13 cellular contexts compared by ENCODE assay signal in the genomic region with DNA sequence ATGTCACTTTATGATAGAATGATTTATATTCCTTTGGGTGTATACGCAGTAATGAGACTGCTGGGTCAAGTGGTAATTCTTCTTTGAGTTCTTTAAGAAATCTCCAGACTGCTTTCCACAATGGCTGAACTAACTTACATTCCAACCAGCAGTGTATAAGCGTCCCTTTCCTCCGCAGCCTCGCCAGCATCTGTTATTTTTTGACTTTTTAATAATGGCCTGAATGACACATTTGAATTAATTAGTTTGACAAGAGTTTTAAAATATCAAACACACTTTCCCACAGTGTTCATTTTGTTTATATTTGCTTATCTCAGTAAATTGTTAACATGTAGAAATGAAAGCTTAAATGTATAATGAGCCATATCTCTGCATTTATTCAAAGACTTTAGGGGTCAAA.
"Had no signal": no experiment of that assay in that cellular context is flagged by ENCODE, and none has a peak within 500 bp of the region (broad histone marks: within the 10 kb centered on the region; RNA-seq: fewer than 3 reads in every experiment).

No MANE protein-coding gene starts in this region.

- H3K27ac ChIP-seq: body of pancreas, psoas muscle, right lobe of liver, VCaP had no signal

- H3K4me1 ChIP-seq: body of pancreas, gastrocnemius medialis, psoas muscle, right lobe of liver had no signal

- ATAC-seq: body of pancreas, gastrocnemius medialis, heart left ventricle, psoas muscle, right lobe of liver had no signal

- H3K9me3 ChIP-seq: body of pancreas, gastrocnemius medialis, psoas muscle, right lobe of liver, stomach had no signal

- H3K36me3 ChIP-seq: gastrocnemius medialis, heart left ventricle, right lobe of liver, stomach had no signal

- H3K27me3 ChIP-seq: body of pancreas, gastrocnemius medialis, heart left ventricle, right lobe of liver, stomach had no signal

- DNase-seq: activated CD4-positive, alpha-beta T cell treated with anti-CD3 and anti-CD28 coated beads, Interleukin-2, amount 50 U/mL, for 48 hours; activated naive CD4-positive, alpha-beta T cell treated with anti-CD3 and anti-CD28 coated beads for 36 hours; body of pancreas; central memory CD4-positive, alpha-beta T cell; cortex of kidney; effector CD4-positive, alpha-beta T cell; gastrocnemius medialis; heart left ventricle; psoas muscle; right lobe of liver; stimulated activated CD4-positive, alpha-beta T cell treated with anti-CD3 and anti-CD28 coated beads, Interleukin-1b, Interleukin-23, amount 100 ng/mL, for 48 hours; stomach had no signal

- H3K4me3 ChIP-seq: body of pancreas, gastrocnemius medialis, heart left ventricle, psoas muscle, right lobe of liver, stomach had no signal
